10 cellular contexts compared by ENCODE assay signal in genomic region chr12:121227294-121227693, GRCh38. TPM values are rescaled to one million over a fixed set of nuclear protein-coding genes. Genes with fewer than 3 reads are reported as not detected.
A peak's percentile ranks its signal among the peaks of the same experiment; 100 is the strongest.
DNase-seq lines count a peak whose midpoint lies in the region; ATAC-seq and TF ChIP-seq lines count a peak whose summit lies in the region.
"Had no signal": no experiment of that assay in that cellular context is flagged by ENCODE, and none has a peak within 500 bp of the region (broad histone marks: within the 10 kb centered on the region; RNA-seq: fewer than 3 reads in every experiment).

No MANE protein-coding gene starts in this region.

- H3K36me3 Mint-ChIP-seq in neural progenitor cell, result peaks cover 3% of the 10 kb centered on the region
- peaks cover 57% of the 10 kb centered on the region for H3K36me3 Mint-ChIP-seq in activated T-helper 2 cell treated with anti-CD3 and anti-CD28 coated beads, Interferon-gamma antibody, Interleukin-2, Interleukin-4, amounts not matched to agents 10 μg/mL and 5 μg/mL and 100 μg/mL, durations not matched to agents 14 hours and 24 hours and 36 hours (ENCODE audit: low read depth)

- peaks cover 3% of the 10 kb centered on the region for H3K4me1 Mint-ChIP-seq in neural progenitor cell
- peaks cover 31% of the 10 kb centered on the region for H3K4me1 Mint-ChIP-seq in activated T-helper 2 cell treated with anti-CD3 and anti-CD28 coated beads, Interferon-gamma antibody, Interleukin-2, Interleukin-4, amounts not matched to agents 10 μg/mL and 5 μg/mL and 100 μg/mL, durations not matched to agents 14 hours and 24 hours and 36 hours (ENCODE audit: low read depth)

- peaks cover 3% of the 10 kb centered on the region for H3F3A ChIP-seq in neural progenitor cell (ENCODE audit: low read depth)

- H4K20me1 ChIP-seq in neural progenitor cell (ENCODE audit: low read depth), result no peaks in the 10 kb centered on the region

- H3K79me2 ChIP-seq in neural progenitor cell (ENCODE audit: low read depth), result no peaks in the 10 kb centered on the region

- H3K4me3 ChIP-seq in duodenal mucosa (ENCODE audit: low read depth in 1 of 2, low read length in 2 of 2) (no peak overlapping the region), neural progenitor cell (no peak overlapping the region)

- intact Hi-C loops in activated T-helper 2 cell treated with anti-CD3 and anti-CD28 coated beads, Interferon-gamma antibody, Interleukin-2, Interleukin-4, amounts not matched to agents 10 μg/mL and 5 μg/mL and 100 μg/mL, durations not matched to agents 14 hours and 24 hours and 36 hours (cut with micrococcal nuclease), result loop anchor here (10.0 kb wide), 1 partner anchor 162 kb away; no protein-coding TSS in a partner anchor

- peak overlapping the region; percentile 30 for H3K27ac ChIP-seq in duodenal mucosa (ENCODE audit: low read depth, low read length)
- H3K27ac ChIP-seq in neural progenitor cell, result no peak overlapping the region

- peak; percentile 94 for DNase-seq in COLO668 (lab: John Stamatoyannopoulos, UW; ENCODE audit: unreplicated experiment)
- peak; percentile 79 for DNase-seq in HPDE6-E6E7 (ENCODE audit: extremely low spot score)
- no peak for DNase-seq in SW 1271 (lab: John Stamatoyannopoulos, UW)
- DNase-seq in effector CD4-positive, alpha-beta T cell, result no peak
- DNase-seq in neural progenitor cell (ENCODE audit: low spot score), result no peak
- DNase-seq in activated T-helper 2 cell treated with anti-CD3 and anti-CD28 coated beads, Interferon-gamma antibody, Interleukin-2, Interleukin-4, amounts not matched to agents 10 μg/mL and 5 μg/mL and 100 μg/mL, durations not matched to agents 14 hours and 24 hours and 36 hours (ENCODE audit: low spot score), result no peak
- DNase-seq: cerebellar nuclear complex, NCI-H446 had no signal

- H3K4me2 ChIP-seq in neural progenitor cell, result no peak overlapping the region

- no peaks in the 10 kb centered on the region for H3K27me3 ChIP-seq in duodenal mucosa (ENCODE audit: control insufficient read depth in 1 of 2, insufficient read depth in 2 of 2, low read length in 2 of 2)
- no peaks in the 10 kb centered on the region for H3K27me3 ChIP-seq in neural progenitor cell

- H3K4me3 Mint-ChIP-seq in neural progenitor cell, result no peak overlapping the region
- no peak overlapping the region for H3K4me3 Mint-ChIP-seq in activated T-helper 2 cell treated with anti-CD3 and anti-CD28 coated beads, Interferon-gamma antibody, Interleukin-2, Interleukin-4, amounts not matched to agents 10 μg/mL and 5 μg/mL and 100 μg/mL, durations not matched to agents 14 hours and 24 hours and 36 hours (ENCODE audit: low read depth)

- H3K9ac ChIP-seq in duodenal mucosa (ENCODE audit: low read depth in 1 of 2, low read length in 2 of 2) (peak overlapping the region; percentile 41 to 46), neural progenitor cell (no peak overlapping the region)

- ATAC-seq in GM19395 (IDR thresholded peaks at IDR 0.05; ENCODE audit: unreplicated experiment), result peak; percentile 61

- no peak overlapping the region for H2AFZ ChIP-seq in neural progenitor cell (replicated peaks)

- no peaks in the 10 kb centered on the region for H3K9me3 Mint-ChIP-seq in neural progenitor cell
- H3K9me3 Mint-ChIP-seq in activated T-helper 2 cell treated with anti-CD3 and anti-CD28 coated beads, Interferon-gamma antibody, Interleukin-2, Interleukin-4, amounts not matched to agents 10 μg/mL and 5 μg/mL and 100 μg/mL, durations not matched to agents 14 hours and 24 hours and 36 hours, result no peaks in the 10 kb centered on the region

- H3K36me3 ChIP-seq in duodenal mucosa (ENCODE audit: control insufficient read depth in 1 of 2, insufficient read depth in 2 of 2, low read length in 2 of 2) (peaks cover 14 to 29% of the 10 kb centered on the region in 2 donors), neural progenitor cell (no peaks in the 10 kb centered on the region)

- no peak overlapping the region for H3K27ac Mint-ChIP-seq in neural progenitor cell
- H3K27ac Mint-ChIP-seq in activated T-helper 2 cell treated with anti-CD3 and anti-CD28 coated beads, Interferon-gamma antibody, Interleukin-2, Interleukin-4, amounts not matched to agents 10 μg/mL and 5 μg/mL and 100 μg/mL, durations not matched to agents 14 hours and 24 hours and 36 hours, result no peak overlapping the region

- H3K9me3 ChIP-seq in duodenal mucosa (ENCODE audit: control insufficient read depth in 1 of 2, low read length in 2 of 2) (no peaks in the 10 kb centered on the region), neural progenitor cell (ENCODE audit: low read depth) (no peaks in the 10 kb centered on the region)

- H3K27me3 Mint-ChIP-seq in neural progenitor cell (ENCODE audit: insufficient read depth, low read depth), result peaks cover 5% of the 10 kb centered on the region
- H3K27me3 Mint-ChIP-seq in activated T-helper 2 cell treated with anti-CD3 and anti-CD28 coated beads, Interferon-gamma antibody, Interleukin-2, Interleukin-4, amounts not matched to agents 10 μg/mL and 5 μg/mL and 100 μg/mL, durations not matched to agents 14 hours and 24 hours and 36 hours (ENCODE audit: low read depth), result no peaks in the 10 kb centered on the region

- peaks cover 23 to 41% of the 10 kb centered on the region in 2 donors for H3K4me1 ChIP-seq in duodenal mucosa (ENCODE audit: control insufficient read depth in 1 of 2, insufficient read depth in 2 of 2, low read length in 2 of 2)
- H3K4me1 ChIP-seq in neural progenitor cell, result no peaks in the 10 kb centered on the region

- no peak for TF ChIP-seq CTCF in neural progenitor cell (IDR thresholded peaks at IDR 0.05)

RNA-seq across cellular contexts. Expression of gene P2RX4, which starts 17.4 kb away (rescaled TPM):
- 10.3 and 30.7 TPM in 2 replicates for total RNA-seq in neural progenitor cell (ENCODE audit: low replicate concordance)
- 25.1 and 25.2 TPM in 2 replicates for total RNA-seq in activated T-helper 2 cell treated with anti-CD3 and anti-CD28 coated beads, Interferon-gamma antibody, Interleukin-2, Interleukin-4, amounts not matched to agents 10 μg/mL and 5 μg/mL and 100 μg/mL, durations not matched to agents 14 hours and 24 hours and 36 hours

Comparison
In these comparisons a context has a peak if more than half of its experiments do, and no peak if none do; other contexts are left out.
1. DNase-seq: peak in COLO668 (single experiment) and HPDE6-E6E7 (single experiment); none in SW 1271 (0 of 2), effector CD4-positive, alpha-beta T cell (single experiment), neural progenitor cell (single experiment) and activated T-helper 2 cell treated with anti-CD3 and anti-CD28 coated beads, Interferon-gamma antibody, Interleukin-2, Interleukin-4, amounts not matched to agents 10 μg/mL and 5 μg/mL and 100 μg/mL, durations not matched to agents 14 hours and 24 hours and 36 hours (single experiment).